ENCODE assay signal across 1 cellular context in the genomic region with DNA sequence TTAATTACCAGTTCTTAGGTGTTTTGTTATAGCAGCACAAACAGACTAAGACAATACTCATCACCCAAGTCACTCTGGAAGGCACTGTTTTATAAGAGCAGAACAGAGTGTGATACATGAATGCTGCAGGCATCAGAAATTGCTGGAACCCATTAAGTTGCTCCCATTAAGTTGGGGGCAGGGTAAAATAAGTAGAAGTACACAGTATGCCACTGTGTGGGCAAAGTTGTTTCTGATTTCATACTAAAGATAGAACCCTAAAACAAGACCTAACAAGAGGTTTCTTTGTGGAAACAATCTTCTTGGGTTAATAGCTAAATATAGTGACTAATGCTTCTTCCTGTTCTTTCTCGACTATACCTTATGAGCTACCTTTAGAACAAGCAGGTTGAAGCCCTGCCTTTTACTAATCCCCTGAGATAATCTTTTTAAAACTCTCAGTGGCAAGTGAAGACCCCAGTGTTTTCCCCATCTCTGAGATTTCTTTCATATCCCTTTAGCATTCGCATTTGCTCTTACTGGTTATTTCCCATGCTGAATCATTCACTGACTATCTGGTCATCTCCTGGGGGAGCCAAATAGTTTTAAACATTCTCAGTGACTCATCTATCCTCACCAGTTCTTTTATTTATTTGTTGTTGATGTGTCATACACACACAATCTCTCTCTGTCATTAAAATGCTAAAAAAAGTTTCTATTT.
TF ChIP-seq lines count a peak whose summit lies in the region.

No MANE protein-coding gene starts in this region.

TF ChIP-seq in GM23338, 12 proteins besides CTCF, POLR2A, EP300 and RAD21 (continued from another document):
- TF ChIP-seq ZNF462 (CRISPR knock-in tag; IDR thresholded peaks at IDR 0.05), result no peak
- TF ChIP-seq JUNB (IDR thresholded peaks at IDR 0.05; ENCODE audit: unreplicated experiment), result no peak
- no peak for TF ChIP-seq STAT1 (IDR thresholded peaks at IDR 0.05; ENCODE audit: unreplicated experiment)
- TF ChIP-seq, protein P1, sequence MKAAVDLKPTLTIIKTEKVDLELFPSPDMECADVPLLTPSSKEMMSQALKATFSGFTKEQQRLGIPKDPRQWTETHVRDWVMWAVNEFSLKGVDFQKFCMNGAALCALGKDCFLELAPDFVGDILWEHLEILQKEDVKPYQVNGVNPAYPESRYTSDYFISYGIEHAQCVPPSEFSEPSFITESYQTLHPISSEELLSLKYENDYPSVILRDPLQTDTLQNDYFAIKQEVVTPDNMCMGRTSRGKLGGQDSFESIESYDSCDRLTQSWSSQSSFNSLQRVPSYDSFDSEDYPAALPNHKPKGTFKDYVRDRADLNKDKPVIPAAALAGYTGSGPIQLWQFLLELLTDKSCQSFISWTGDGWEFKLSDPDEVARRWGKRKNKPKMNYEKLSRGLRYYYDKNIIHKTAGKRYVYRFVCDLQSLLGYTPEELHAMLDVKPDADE (IDR thresholded peaks at IDR 0.05), result no peak
